8 cellular contexts compared by ENCODE assay signal in genomic region chr11:4636962-4637661, GRCh38. TPM values are rescaled to one million over a fixed set of nuclear protein-coding genes. Genes with fewer than 3 reads are reported as not detected.
DNase-seq lines count a peak whose midpoint lies in the region; ATAC-seq and TF ChIP-seq lines count a peak whose summit lies in the region.

TSS of gene OR51D1 (plus strand) at chr11:4637477. CDS start at chr11:4639791, 2,314 bp downstream.

- H3K9me3 ChIP-seq in NT2/D1 (ENCODE audit: insufficient read depth, low read length), result no peaks in the 10 kb centered on the region
- H3K9me3 ChIP-seq in esophagus squamous epithelium, result no peaks in the 10 kb centered on the region
- H3K9me3 ChIP-seq in naive thymus-derived CD4-positive, alpha-beta T cell (ENCODE audit: control insufficient read depth in 2 of 3, low read length in 3 of 3), result no peaks in the 10 kb centered on the region

- peaks cover 0 to under 1% (median 0%) of the 10 kb centered on the region in 11 donors for H3K9me3 Mint-ChIP-seq in naive thymus-derived CD4-positive, alpha-beta T cell
- H3K9me3 Mint-ChIP-seq in stimulated activated memory B cell treated with anti-CD40 and anti-IgM and Interleukin-4, amounts not matched to agents 10 μg/mL and 1 μg/mL and 100 μg/mL, for 72 hours, result no peaks in the 10 kb centered on the region

- no peak for TF ChIP-seq POLR2A in esophagus squamous epithelium (IDR thresholded peaks at IDR 0.05)

- H3K27me3 Mint-ChIP-seq in naive thymus-derived CD4-positive, alpha-beta T cell, result peaks cover 0 to 21% (median 15%) of the 10 kb centered on the region in 5 donors
- H3K27me3 Mint-ChIP-seq in stimulated activated memory B cell treated with anti-CD40 and anti-IgM and Interleukin-4, amounts not matched to agents 10 μg/mL and 1 μg/mL and 100 μg/mL, for 72 hours, result no peaks in the 10 kb centered on the region

- no peak within 1 kb of the TSS for H3K27ac ChIP-seq in esophagus squamous epithelium
- no peak within 1 kb of the TSS for H3K27ac ChIP-seq in naive thymus-derived CD4-positive, alpha-beta T cell (ENCODE audit: low read depth, low read length)

- intact Hi-C loops in esophagus squamous epithelium (cut with DNase I), result loop anchor here (10.0 kb wide), 1 partner anchor 452 kb away; no protein-coding TSS in a partner anchor
- intact Hi-C loops in naive thymus-derived CD4-positive, alpha-beta T cell (cut with micrococcal nuclease), result loop anchor here (1.0 to 5.0 kb wide), 6 partner anchors 29 to 1254 kb away; partner anchors contain the start of genes OR52N2 (in 1 of the 2) and TRIM68 (in 1 of the 2)

- H3K4me3 ChIP-seq in NT2/D1 (ENCODE audit: insufficient read length, low read depth) (no peak within 1 kb of the TSS), esophagus squamous epithelium (peak within 1 kb of the TSS in 1 of 4 donors; percentile 45)
- no peak within 1 kb of the TSS for H3K4me3 ChIP-seq in naive thymus-derived CD4-positive, alpha-beta T cell (ENCODE audit: low read length)

- no peak within 1 kb of the TSS for H3K9ac ChIP-seq in NT2/D1 (ENCODE audit: insufficient read length, low read depth)

- peaks cover 2% of the 10 kb centered on the region for H3K4me1 ChIP-seq in NT2/D1 (ENCODE audit: insufficient read depth, insufficient read length)
- H3K4me1 ChIP-seq in esophagus squamous epithelium, result peaks cover 0 to 6% (median 4%) of the 10 kb centered on the region in 3 donors
- H3K4me1 ChIP-seq in naive thymus-derived CD4-positive, alpha-beta T cell (ENCODE audit: control insufficient read depth in 2 of 2, insufficient read depth in 2 of 2, low read length in 2 of 2), result no peaks in the 10 kb centered on the region

- no peaks in the 10 kb centered on the region for H3K36me3 Mint-ChIP-seq in naive thymus-derived CD4-positive, alpha-beta T cell
- H3K36me3 Mint-ChIP-seq in stimulated activated memory B cell treated with anti-CD40 and anti-IgM and Interleukin-4, amounts not matched to agents 10 μg/mL and 1 μg/mL and 100 μg/mL, for 72 hours, result no peaks in the 10 kb centered on the region

- H3K27ac Mint-ChIP-seq in naive thymus-derived CD4-positive, alpha-beta T cell, result no peak within 1 kb of the TSS
- H3K27ac Mint-ChIP-seq in stimulated activated memory B cell treated with anti-CD40 and anti-IgM and Interleukin-4, amounts not matched to agents 10 μg/mL and 1 μg/mL and 100 μg/mL, for 72 hours, result no peak within 1 kb of the TSS

- 13 to 17% methylated on average over 12 to 13 of the region's 21 CpGs for WGBS in esophagus squamous epithelium, 2 donors

- H3K4me1 Mint-ChIP-seq in naive thymus-derived CD4-positive, alpha-beta T cell, result no peaks in the 10 kb centered on the region
- H3K4me1 Mint-ChIP-seq in stimulated activated memory B cell treated with anti-CD40 and anti-IgM and Interleukin-4, amounts not matched to agents 10 μg/mL and 1 μg/mL and 100 μg/mL, for 72 hours, result no peaks in the 10 kb centered on the region

- TF ChIP-seq CTCF in esophagus squamous epithelium (IDR thresholded peaks at IDR 0.05), result peak; percentile 41 to 86 (median 70)

- POLR2A ChIA-PET in naive thymus-derived CD4-positive, alpha-beta T cell (lab: Charles Lee), result no interaction called here

- H3K27me3 ChIP-seq in NT2/D1 (ENCODE audit: insufficient read depth, insufficient read length) (peaks cover 8% of the 10 kb centered on the region), esophagus squamous epithelium (peaks cover 0 to 12% (median 0%) of the 10 kb centered on the region in 4 donors)
- no peaks in the 10 kb centered on the region for H3K27me3 ChIP-seq in naive thymus-derived CD4-positive, alpha-beta T cell (ENCODE audit: control insufficient read depth in 2 of 2, insufficient read depth in 2 of 2, low read length in 2 of 2)

- peak; percentile 80 for DNase-seq in DMS153 (lab: John Stamatoyannopoulos, UW)
- peak; percentile 60 for DNase-seq in HT1080 (ENCODE audit: low read depth)
- peak; percentile 67 for DNase-seq in NT2/D1 (ENCODE audit: low read depth, low spot score)
- peak; percentile 67 for DNase-seq in activated CD8-positive, alpha-beta memory T cell treated with anti-CD3 and anti-CD28 coated beads, Interleukin-2, amount 50 U/mL, for 4 hours
- no peak for DNase-seq in esophagus squamous epithelium (lab: John Stamatoyannopoulos, UW)
- peak; percentile 33 to 64 (median 54) for DNase-seq in naive thymus-derived CD4-positive, alpha-beta T cell

- H3K36me3 ChIP-seq in NT2/D1 (ENCODE audit: insufficient read depth, insufficient read length, low read length) (no peaks in the 10 kb centered on the region), esophagus squamous epithelium (no peaks in the 10 kb centered on the region)
- no peaks in the 10 kb centered on the region for H3K36me3 ChIP-seq in naive thymus-derived CD4-positive, alpha-beta T cell (ENCODE audit: control insufficient read depth in 2 of 3, insufficient read depth in 3 of 3, low read length in 3 of 3)

- peak; percentile 92 for ATAC-seq in GM21423 (IDR thresholded peaks at IDR 0.05; ENCODE audit: unreplicated experiment)
- peak; percentile 90 for ATAC-seq in naive thymus-derived CD4-positive, alpha-beta T cell
- ATAC-seq in stimulated activated memory B cell treated with anti-CD40 and anti-IgM and Interleukin-4, amounts not matched to agents 10 μg/mL and 1 μg/mL and 100 μg/mL, for 72 hours, result peak; percentile 79

- H3K4me3 Mint-ChIP-seq in naive thymus-derived CD4-positive, alpha-beta T cell, result no peak within 1 kb of the TSS
- H3K4me3 Mint-ChIP-seq in stimulated activated memory B cell treated with anti-CD40 and anti-IgM and Interleukin-4, amounts not matched to agents 10 μg/mL and 1 μg/mL and 100 μg/mL, for 72 hours, result no peak within 1 kb of the TSS

- CTCF ChIA-PET in naive thymus-derived CD4-positive, alpha-beta T cell (lab: Charles Lee), result interaction anchor here (1.0 to 2.0 kb wide), 9 partner anchors 9 to 1716 kb away, joined by 3 to 15 read pairs (median 3); partner anchors contain the start of gene OR52N2

RNA-seq across cellular contexts. Expression of gene OR51D1, which starts in this region (rescaled TPM):
- not detected in 2 replicates for total RNA-seq in HT1080 (2014; rRNA removed; shearing (Covaris generic))
- not detected in 2 replicates for polyA plus RNA-seq in HT1080 (2015; cell fraction: cytosol; rRNA removed)
- not detected in 2 replicates for polyA plus RNA-seq in HT1080 (2015; cell fraction: nucleus; rRNA removed)
- not detected for total RNA-seq in esophagus squamous epithelium
- not detected for total RNA-seq in naive thymus-derived CD4-positive, alpha-beta T cell
- not detected for polyA plus RNA-seq in naive thymus-derived CD4-positive, alpha-beta T cell

Comparison
In these comparisons a context has a peak if more than half of its experiments do, and no peak if none do; other contexts are left out.
1. Peak in DNase-seq in HT1080; RNA of the gene not detected or under 1 TPM.
2. Peak in DNase-seq and ATAC-seq in naive thymus-derived CD4-positive, alpha-beta T cell; RNA of the gene not detected or under 1 TPM.